Comparison of ENCODE assay signal across 34 cellular contexts in the genomic region with DNA sequence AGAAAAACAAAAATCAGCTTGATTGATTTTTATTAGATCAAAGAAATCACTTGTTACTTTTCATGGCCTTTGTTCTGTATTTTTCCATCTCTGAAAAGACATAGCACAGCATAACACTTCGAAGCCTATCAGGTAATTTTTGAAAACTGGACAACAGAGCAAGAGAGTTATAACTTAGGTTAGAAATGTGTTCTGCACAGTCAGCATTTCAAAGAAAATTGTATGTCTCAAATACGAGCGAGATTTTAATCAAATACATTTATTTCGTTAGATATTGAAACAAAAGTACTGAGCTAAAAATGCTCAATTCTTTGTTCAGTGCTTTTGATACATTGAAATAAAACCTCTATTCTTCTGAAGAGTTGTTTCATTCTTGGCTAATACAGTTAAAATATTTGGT.
"Had no signal": no experiment of that assay in that cellular context is flagged by ENCODE, and none has a peak within 500 bp of the region (broad histone marks: within the 10 kb centered on the region; RNA-seq: fewer than 3 reads in every experiment).

No MANE protein-coding gene starts in this region.

- H3K4me3 Mint-ChIP-seq: activated CD4-positive, alpha-beta memory T cell treated with anti-CD3 and anti-CD28 coated beads for 36 hours; activated CD4-positive, alpha-beta T cell treated with anti-CD3 and anti-CD28 coated beads for 36 hours; activated CD4-positive, alpha-beta T cell treated with anti-CD3 and anti-CD28 coated beads, Interleukin-2, amount 10 ng/mL, durations not matched to agents 24 days and 14 days; activated CD8-positive, alpha-beta memory T cell treated with anti-CD3 and anti-CD28 coated beads, Interleukin-2, amount 10 ng/mL, durations not matched to agents 7 days and 5 days; activated CD8-positive, alpha-beta T cell treated with anti-CD3 and anti-CD28 coated beads, Interleukin-2, amount 10 ng/mL, durations not matched to agents 7 days and 5 days; activated naive CD4-positive, alpha-beta T cell treated with anti-CD3 and anti-CD28 coated beads for 36 hours; activated naive CD4-positive, alpha-beta T cell treated with anti-CD3 and anti-CD28 coated beads, Interleukin-2, amount 50 U/mL, for 24 hours; activated naive CD8-positive, alpha-beta T cell treated with anti-CD3 and anti-CD28 coated beads for 36 hours; activated naive CD8-positive, alpha-beta T cell treated with anti-CD3 and anti-CD28 coated beads, Interleukin-2, amount 50 U/mL, for 24 hours; activated T-helper 1 cell treated with anti-CD3 and anti-CD28 coated beads, Interleukin-12 subunit alpha, Interleukin-12 subunit beta, Interleukin-2, Interleukin-4 antibody, amounts not matched to agents 30 ng/mL and 10 ng/mL and 1 ng/mL, durations not matched to agents 14 hours and 24 hours and 36 hours; dendritic cell treated with granulocyte-macrophage colony-stimulating factor and Interleukin-4, amounts not matched to agents 40 ng/mL and 50 ng/mL, for 4 days had no signal

- H3K9me3 Mint-ChIP-seq: activated CD4-positive, alpha-beta memory T cell treated with anti-CD3 and anti-CD28 coated beads for 36 hours; activated CD4-positive, alpha-beta T cell treated with anti-CD3 and anti-CD28 coated beads, Interleukin-2, amount 10 ng/mL, durations not matched to agents 24 days and 14 days; activated naive CD4-positive, alpha-beta T cell treated with anti-CD3 and anti-CD28 coated beads, Interleukin-2, amount 50 U/mL, for 24 hours; activated naive CD8-positive, alpha-beta T cell treated with anti-CD3 and anti-CD28 coated beads for 36 hours; activated naive CD8-positive, alpha-beta T cell treated with anti-CD3 and anti-CD28 coated beads, Interleukin-2, amount 50 U/mL, for 24 hours; activated T-helper 1 cell treated with anti-CD3 and anti-CD28 coated beads, Interleukin-12 subunit alpha, Interleukin-12 subunit beta, Interleukin-2, Interleukin-4 antibody, amounts not matched to agents 30 ng/mL and 10 ng/mL and 1 ng/mL, durations not matched to agents 14 hours and 24 hours and 36 hours; activated T-helper 2 cell treated with anti-CD3 and anti-CD28 coated beads, Interferon-gamma antibody, Interleukin-2, Interleukin-4, amounts not matched to agents 10 μg/mL and 5 μg/mL and 100 μg/mL, durations not matched to agents 14 hours and 24 hours and 36 hours had no signal

- H3K27me3 Mint-ChIP-seq: activated CD4-positive, alpha-beta memory T cell treated with anti-CD3 and anti-CD28 coated beads for 36 hours; activated CD4-positive, alpha-beta T cell treated with anti-CD3 and anti-CD28 coated beads for 36 hours; activated CD4-positive, alpha-beta T cell treated with anti-CD3 and anti-CD28 coated beads, Interleukin-2, amount 10 ng/mL, durations not matched to agents 24 days and 14 days; activated CD8-positive, alpha-beta memory T cell treated with anti-CD3 and anti-CD28 coated beads, Interleukin-2, amount 10 ng/mL, durations not matched to agents 7 days and 5 days; activated naive CD4-positive, alpha-beta T cell treated with anti-CD3 and anti-CD28 coated beads, Interleukin-2, amount 50 U/mL, for 24 hours; activated naive CD8-positive, alpha-beta T cell treated with anti-CD3 and anti-CD28 coated beads for 36 hours; activated naive CD8-positive, alpha-beta T cell treated with anti-CD3 and anti-CD28 coated beads, Interleukin-2, amount 50 U/mL, for 24 hours; dendritic cell treated with granulocyte-macrophage colony-stimulating factor and Interleukin-4, amounts not matched to agents 40 ng/mL and 50 ng/mL, for 4 days had no signal

- H3K27me3 ChIP-seq: adrenal gland, cardiac muscle cell, foreskin keratinocyte, gastrocnemius medialis, heart left ventricle had no signal

- H3K36me3 ChIP-seq: adrenal gland, cardiac muscle cell, esophagus muscularis mucosa, gastrocnemius medialis, heart left ventricle had no signal

- H3K4me3 ChIP-seq: adrenal gland, body of pancreas, cardiac muscle cell, coronary artery, dorsolateral prefrontal cortex, esophagus muscularis mucosa, gastrocnemius medialis, heart left ventricle had no signal

- H3K4me1 Mint-ChIP-seq: activated CD4-positive, alpha-beta T cell treated with anti-CD3 and anti-CD28 coated beads for 36 hours; activated CD4-positive, alpha-beta T cell treated with anti-CD3 and anti-CD28 coated beads, Interleukin-2, amount 10 ng/mL, durations not matched to agents 24 days and 14 days; activated CD8-positive, alpha-beta memory T cell treated with anti-CD3 and anti-CD28 coated beads, Interleukin-2, amount 10 ng/mL, durations not matched to agents 7 days and 5 days; activated naive CD4-positive, alpha-beta T cell treated with anti-CD3 and anti-CD28 coated beads, Interleukin-2, amount 50 U/mL, for 24 hours; activated naive CD8-positive, alpha-beta T cell treated with anti-CD3 and anti-CD28 coated beads for 36 hours; activated naive CD8-positive, alpha-beta T cell treated with anti-CD3 and anti-CD28 coated beads, Interleukin-2, amount 50 U/mL, for 24 hours had no signal

- H3K27ac ChIP-seq: adrenal gland, body of pancreas, cardiac muscle cell, coronary artery, dorsolateral prefrontal cortex, esophagus muscularis mucosa, foreskin keratinocyte, gastrocnemius medialis, heart left ventricle had no signal

- DNase-seq: activated CD4-positive, alpha-beta memory T cell treated with anti-CD3 and anti-CD28 coated beads for 36 hours; activated CD4-positive, alpha-beta T cell treated with anti-CD3 and anti-CD28 coated beads for 36 hours; activated CD4-positive, alpha-beta T cell treated with anti-CD3 and anti-CD28 coated beads, Interleukin-2, amount 10 ng/mL, durations not matched to agents 24 days and 14 days; activated CD4-positive, CD25-positive, alpha-beta regulatory T cell; activated CD4-positive, CD25-positive, alpha-beta regulatory T cell treated with anti-CD3 and anti-CD28 coated beads, Interleukin-2, amount 50 U/mL, for 72 hours; activated CD8-positive, alpha-beta memory T cell treated with anti-CD3 and anti-CD28 coated beads, Interleukin-2, amount 10 ng/mL, durations not matched to agents 7 days and 5 days; activated CD8-positive, alpha-beta memory T cell treated with anti-CD3 and anti-CD28 coated beads, Interleukin-2, amount 50 U/mL, for 4 hours; activated CD8-positive, alpha-beta T cell treated with anti-CD3 and anti-CD28 coated beads, Interleukin-2, amount 10 ng/mL, durations not matched to agents 7 days and 5 days; activated effector memory CD4-positive, alpha-beta T cell treated with anti-CD3 and anti-CD28 coated beads, Interleukin-2, amount 50 U/mL, for 16 hours; activated naive CD4-positive, alpha-beta T cell treated with anti-CD3 and anti-CD28 coated beads for 36 hours; activated naive CD8-positive, alpha-beta T cell treated with anti-CD3 and anti-CD28 coated beads for 36 hours; activated naive CD8-positive, alpha-beta T cell treated with anti-CD3 and anti-CD28 coated beads, Interleukin-2, amount 50 U/mL, for 24 hours; activated T-cell treated with anti-CD3 and anti-CD28 coated beads, Interleukin-2, amount 50 U/mL, for 1 hour; activated T-cell treated with anti-CD3 and anti-CD28 coated beads, Interleukin-2, amount 50 U/mL, for 48 hours; adrenal gland; amygdala; aorta; body of pancreas; central memory CD4-positive, alpha-beta T cell; dorsolateral prefrontal cortex; effector memory CD4-positive, alpha-beta T cell; erythroblast; gastrocnemius medialis; glutamatergic neuron; heart left ventricle; T-helper 9 cell had no signal

- H3K36me3 Mint-ChIP-seq: activated CD4-positive, alpha-beta memory T cell treated with anti-CD3 and anti-CD28 coated beads for 36 hours; activated CD8-positive, alpha-beta memory T cell treated with anti-CD3 and anti-CD28 coated beads, Interleukin-2, amount 10 ng/mL, durations not matched to agents 7 days and 5 days; activated naive CD4-positive, alpha-beta T cell treated with anti-CD3 and anti-CD28 coated beads, Interleukin-2, amount 50 U/mL, for 24 hours; activated naive CD8-positive, alpha-beta T cell treated with anti-CD3 and anti-CD28 coated beads for 36 hours had no signal

- H3K9me3 ChIP-seq: adrenal gland, body of pancreas, esophagus muscularis mucosa, gastrocnemius medialis, heart left ventricle had no signal

- H3K4me1 ChIP-seq: adrenal gland, body of pancreas, esophagus muscularis mucosa, gastrocnemius medialis, heart left ventricle had no signal

- H3K27ac Mint-ChIP-seq: activated CD4-positive, alpha-beta memory T cell treated with anti-CD3 and anti-CD28 coated beads for 36 hours; activated CD4-positive, alpha-beta T cell treated with anti-CD3 and anti-CD28 coated beads for 36 hours; activated CD4-positive, alpha-beta T cell treated with anti-CD3 and anti-CD28 coated beads, Interleukin-2, amount 10 ng/mL, durations not matched to agents 24 days and 14 days; activated CD8-positive, alpha-beta memory T cell treated with anti-CD3 and anti-CD28 coated beads, Interleukin-2, amount 10 ng/mL, durations not matched to agents 7 days and 5 days; activated CD8-positive, alpha-beta T cell treated with anti-CD3 and anti-CD28 coated beads, Interleukin-2, amount 10 ng/mL, durations not matched to agents 7 days and 5 days; activated naive CD4-positive, alpha-beta T cell treated with anti-CD3 and anti-CD28 coated beads for 36 hours; activated naive CD4-positive, alpha-beta T cell treated with anti-CD3 and anti-CD28 coated beads, Interleukin-2, amount 50 U/mL, for 24 hours; activated naive CD8-positive, alpha-beta T cell treated with anti-CD3 and anti-CD28 coated beads for 36 hours; activated naive CD8-positive, alpha-beta T cell treated with anti-CD3 and anti-CD28 coated beads, Interleukin-2, amount 50 U/mL, for 24 hours; activated T-helper 1 cell treated with anti-CD3 and anti-CD28 coated beads, Interleukin-12 subunit alpha, Interleukin-12 subunit beta, Interleukin-2, Interleukin-4 antibody, amounts not matched to agents 30 ng/mL and 10 ng/mL and 1 ng/mL, durations not matched to agents 14 hours and 24 hours and 36 hours; activated T-helper 2 cell treated with anti-CD3 and anti-CD28 coated beads, Interferon-gamma antibody, Interleukin-2, Interleukin-4, amounts not matched to agents 10 μg/mL and 5 μg/mL and 100 μg/mL, durations not matched to agents 14 hours and 24 hours and 36 hours; dendritic cell treated with granulocyte-macrophage colony-stimulating factor and Interleukin-4, amounts not matched to agents 40 ng/mL and 50 ng/mL, for 4 days had no signal

- ATAC-seq: activated CD4-positive, alpha-beta T cell treated with anti-CD3 and anti-CD28 coated beads for 36 hours; activated CD8-positive, alpha-beta memory T cell treated with anti-CD3 and anti-CD28 coated beads, Interleukin-2, amount 10 ng/mL, durations not matched to agents 7 days and 5 days; activated CD8-positive, alpha-beta T cell treated with anti-CD3 and anti-CD28 coated beads, Interleukin-2, amount 10 ng/mL, durations not matched to agents 7 days and 5 days; activated naive CD8-positive, alpha-beta T cell treated with anti-CD3 and anti-CD28 coated beads, Interleukin-2, amount 50 U/mL, for 24 hours; body of pancreas; gastrocnemius medialis; heart left ventricle had no signal
